In genomic region chr1:221263831-221264767, GRCh38 we compare ENCODE assay signal across 8 cellular contexts.
DNase-seq lines count a peak whose midpoint lies in the region; ATAC-seq, FAIRE-seq and TF ChIP-seq lines count a peak whose summit lies in the region.

No MANE protein-coding gene starts in this region.

- FAIRE-seq in GM12892 (lab: Jason Lieb, UNC): peak; percentile 84

- H3K18ac ChIP-seq in mesendoderm (ENCODE audit: low read length): peak overlapping the region; percentile 87

- no peaks in the 10 kb centered on the region for H3K36me3 Mint-ChIP-seq in effector memory CD8-positive, alpha-beta T cell (ENCODE audit: insufficient read depth)

- peak overlapping the region; percentile 39 for H2BK5ac ChIP-seq in mesendoderm (ENCODE audit: low read length)

- DNase-seq in AG08396 (ENCODE audit: low spot score): peak; percentile 78
- no peak for DNase-seq in GM12892 (ENCODE audit: insufficient read length)
- DNase-seq in NCI-H1105 (lab: John Stamatoyannopoulos, UW): peak; percentile 52
- DNase-seq in T1000 (lab: John Stamatoyannopoulos, UW): peak; percentile 68
- DNase-seq in effector memory CD8-positive, alpha-beta T cell: peak in 2 of 3 experiments; percentile 2 to 17
- DNase-seq in mesendoderm: peak; percentile 88
- peak; percentile 91 for DNase-seq in stromal cell of bone marrow (ENCODE audit: low read depth)

- H3K79me2 ChIP-seq in mesendoderm (ENCODE audit: control insufficient read depth, insufficient read depth, low read length): no peaks in the 10 kb centered on the region

- no peaks in the 10 kb centered on the region for H3K4me1 Mint-ChIP-seq in effector memory CD8-positive, alpha-beta T cell (ENCODE audit: low read depth in 2 of 2)

- H3K36me3 ChIP-seq in mesendoderm (ENCODE audit: control insufficient read depth, insufficient read depth, low read length): no peaks in the 10 kb centered on the region

- H3K9ac ChIP-seq in mesendoderm (ENCODE audit: low read length): no peak overlapping the region

- H2BK120ac ChIP-seq in mesendoderm (ENCODE audit: low read depth, low read length): peak overlapping the region; percentile 73

- H3K23ac ChIP-seq in mesendoderm (ENCODE audit: low read length): no peak overlapping the region

- no peak overlapping the region for H3K27ac Mint-ChIP-seq in effector memory CD8-positive, alpha-beta T cell

- H2AK5ac ChIP-seq in mesendoderm (ENCODE audit: low read length): peak overlapping the region; percentile 15

- peaks cover 0 to 2% of the 10 kb centered on the region in 2 donors for H3K9me3 Mint-ChIP-seq in effector memory CD8-positive, alpha-beta T cell

- no peak overlapping the region for H4K5ac ChIP-seq in mesendoderm (ENCODE audit: low read length)

- H4K8ac ChIP-seq in mesendoderm (ENCODE audit: low read depth, low read length): no peak overlapping the region

- H3K27me3 ChIP-seq in mesendoderm (ENCODE audit: insufficient read depth, low read length, poor library complexity): no peaks in the 10 kb centered on the region

- H3K4me3 ChIP-seq in mesendoderm (ENCODE audit: low read length): no peak overlapping the region

- peak overlapping the region; percentile 70 for H3K4ac ChIP-seq in mesendoderm (ENCODE audit: low read depth, low read length)

- H3K79me1 ChIP-seq in mesendoderm (ENCODE audit: low read length): no peaks in the 10 kb centered on the region

- no peaks in the 10 kb centered on the region for H3K4me1 ChIP-seq in mesendoderm (ENCODE audit: control insufficient read depth, low read depth, low read length)

- ATAC-seq in HG02759 (IDR thresholded peaks at IDR 0.05; ENCODE audit: unreplicated experiment): peak; percentile 81
- ATAC-seq in effector memory CD8-positive, alpha-beta T cell (replicated peaks): no peak

- no peak overlapping the region for H3K4me3 Mint-ChIP-seq in effector memory CD8-positive, alpha-beta T cell

- TF ChIP-seq POLR2A in GM12892 (IDR thresholded peaks at IDR 0.05; ENCODE audit: low read depth, low read length): no peak

- no peak overlapping the region for H3K27ac ChIP-seq in mesendoderm (ENCODE audit: low read depth, low read length)

- no peak overlapping the region for H3K4me2 ChIP-seq in mesendoderm (ENCODE audit: low read length)

- H3K56ac ChIP-seq in mesendoderm (ENCODE audit: low read length): peak overlapping the region; percentile 25

- H3K27me3 Mint-ChIP-seq in effector memory CD8-positive, alpha-beta T cell: peaks cover 8 to 16% of the 10 kb centered on the region in 2 donors

- no CpG with 5 or more reads among the region's 9 CpGs for WGBS in mesendoderm (ENCODE audit: extremely low coverage, insufficient coverage, low lambda C conversion rate)

- H2BK15ac ChIP-seq in mesendoderm (replicated peaks; ENCODE audit: low read depth): no peak overlapping the region
